In the genomic region with DNA sequence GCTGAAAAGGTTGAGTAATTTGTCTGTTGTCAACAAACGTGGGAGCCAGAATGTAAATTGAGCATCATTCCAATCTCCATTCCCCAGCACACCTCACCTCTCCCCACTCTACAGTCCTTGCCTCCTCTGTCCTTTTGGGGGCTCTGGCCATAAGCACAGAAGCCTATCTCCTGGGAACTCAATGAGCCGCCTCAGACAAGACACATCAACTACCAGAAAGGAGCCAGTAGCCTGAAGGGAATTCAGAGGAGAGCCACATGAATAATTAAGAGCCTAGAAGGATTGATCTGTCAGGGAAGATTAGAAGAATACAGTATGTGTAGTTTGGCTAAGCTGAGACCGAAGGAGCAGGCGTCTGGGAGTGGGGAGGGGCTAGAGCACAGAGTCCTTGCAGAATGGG, we compare ENCODE assay signal across 18 cellular contexts. TPM values are rescaled to one million over a fixed set of nuclear protein-coding genes. Genes with fewer than 3 reads are reported as not detected.
DNase-seq lines count a peak whose midpoint lies in the region; ATAC-seq, FAIRE-seq and TF ChIP-seq lines count a peak whose summit lies in the region.
"Had no signal": no experiment of that assay in that cellular context is flagged by ENCODE, and none has a peak within 500 bp of the region (broad histone marks: within the 10 kb centered on the region; RNA-seq: fewer than 3 reads in every experiment).

No MANE protein-coding gene starts in this region.

- H3K4me3 ChIP-seq in bronchial epithelial cell (ENCODE audit: low read depth, low read length) = no peak overlapping the region
- H3K4me3 ChIP-seq: BLaER1, GM12878, GM23248, HAP-1 had no signal

- CTCF ChIA-PET in GM10248 (lab: Yijun Ruan, JAX) = interaction anchor here (1.1 kb wide), 1 partner anchor 27 kb away, joined by 3 read pairs; no protein-coding TSS in a partner anchor

- H3K27me3 Mint-ChIP-seq in stimulated activated naive B cell treated with anti-CD40 and anti-IgM and Interleukin-4, amounts not matched to agents 10 μg/mL and 1 μg/mL and 100 μg/mL, for 72 hours = peaks cover 26 to 31% of the 10 kb centered on the region in 2 donors

- no peak overlapping the region for H3K27ac Mint-ChIP-seq in stimulated activated naive B cell treated with anti-CD40 and anti-IgM and Interleukin-4, amounts not matched to agents 10 μg/mL and 1 μg/mL and 100 μg/mL, for 72 hours
- H3K27ac Mint-ChIP-seq: CD14-positive monocyte; CD4-positive, alpha-beta memory T cell had no signal

- POLR2A ChIA-PET in GM10248 (lab: Yijun Ruan, JAX) = no interaction called here

- H3K4me1 Mint-ChIP-seq in stimulated activated naive B cell treated with anti-CD40 and anti-IgM and Interleukin-4, amounts not matched to agents 10 μg/mL and 1 μg/mL and 100 μg/mL, for 72 hours = no peaks in the 10 kb centered on the region
- H3K4me1 Mint-ChIP-seq: CD4-positive, alpha-beta memory T cell had no signal

- H3K36me3 Mint-ChIP-seq in stimulated activated naive B cell treated with anti-CD40 and anti-IgM and Interleukin-4, amounts not matched to agents 10 μg/mL and 1 μg/mL and 100 μg/mL, for 72 hours = no peaks in the 10 kb centered on the region
- H3K36me3 Mint-ChIP-seq: CD14-positive monocyte; CD4-positive, alpha-beta memory T cell had no signal

- no peak overlapping the region for H3K4me3 Mint-ChIP-seq in stimulated activated naive B cell treated with anti-CD40 and anti-IgM and Interleukin-4, amounts not matched to agents 10 μg/mL and 1 μg/mL and 100 μg/mL, for 72 hours
- H3K4me3 Mint-ChIP-seq: CD14-positive monocyte; CD4-positive, alpha-beta memory T cell had no signal

- ATAC-seq in GM19467 (IDR thresholded peaks at IDR 0.05; ENCODE audit: unreplicated experiment) = no peak
- ATAC-seq in stimulated activated naive B cell treated with anti-CD40 and anti-IgM and Interleukin-4, amounts not matched to agents 10 μg/mL and 1 μg/mL and 100 μg/mL, for 72 hours (replicated peaks) = no peak
- ATAC-seq: GM12878 had no signal

- DNase-seq in NCI-H82 (lab: John Stamatoyannopoulos, UW) (peak; percentile 30), bronchial epithelial cell (ENCODE audit: low read depth) (no peak), islet precursor cell (peak; percentile 57), NCI-H1694 treated with DMSO at 0.1 percent for 48 hours (lab: John Stamatoyannopoulos, UW) (no peak), GM10248 (ENCODE audit: extremely low spot score) (no peak)
- DNase-seq in stimulated activated naive B cell treated with anti-CD40 and anti-IgM and Interleukin-4, amounts not matched to agents 10 μg/mL and 1 μg/mL and 100 μg/mL, for 72 hours = no peak
- DNase-seq: 8988T; CD4-positive, alpha-beta memory T cell; DMS153; DMS79; GF-D8; GM23248 had no signal

- no peaks in the 10 kb centered on the region for H3K9me3 Mint-ChIP-seq in stimulated activated naive B cell treated with anti-CD40 and anti-IgM and Interleukin-4, amounts not matched to agents 10 μg/mL and 1 μg/mL and 100 μg/mL, for 72 hours
- H3K9me3 Mint-ChIP-seq: CD4-positive, alpha-beta memory T cell had no signal

- no peaks in the 10 kb centered on the region for H3K36me3 ChIP-seq in bronchial epithelial cell (ENCODE audit: control insufficient read depth, insufficient read depth, low read length)
- H3K36me3 ChIP-seq: BLaER1, HAP-1 had no signal

- no peak for TF ChIP-seq CTCF in bronchial epithelial cell (IDR thresholded peaks at IDR 0.05; ENCODE audit: insufficient read depth, low read length, severe bottlenecking)
- no peak for TF ChIP-seq CTCF in GM10248 (IDR thresholded peaks at IDR 0.05; ENCODE audit: control extremely low read depth, extremely low read depth, low read depth, missing control alignments)

- no peaks in the 10 kb centered on the region for H3K27me3 ChIP-seq in bronchial epithelial cell (ENCODE audit: control insufficient read depth, insufficient read depth, low read length)
- H3K27me3 ChIP-seq: BLaER1 had no signal

- FAIRE-seq in bronchial epithelial cell (lab: Jason Lieb, UNC) = peak; percentile 60
- FAIRE-seq: GM12878 had no signal

RNA-seq across cellular contexts. Expression of a gene that starts 31.2 kb away (rescaled TPM):
- total RNA-seq in bronchial epithelial cell = 0.90 and 3.2 TPM in 2 replicates
- total RNA-seq: HT-29 had no signal

Comparison
In these comparisons a context has a peak if more than half of its experiments do, and no peak if none do; other contexts are left out.
1. DNase-seq: peak in NCI-H82 (single experiment) and islet precursor cell (single experiment); none in bronchial epithelial cell (single experiment), NCI-H1694 treated with DMSO at 0.1 percent for 48 hours (single experiment), stimulated activated naive B cell treated with anti-CD40 and anti-IgM and Interleukin-4, amounts not matched to agents 10 μg/mL and 1 μg/mL and 100 μg/mL, for 72 hours (single experiment) and GM10248 (single experiment).